ENCODE assay signal across 8 cellular contexts in genomic region chr16:81523387-81524115, GRCh38.
DNase-seq lines count a peak whose midpoint lies in the region; ATAC-seq and TF ChIP-seq lines count a peak whose summit lies in the region.

No MANE protein-coding gene starts in this region.

- H3K4me2 ChIP-seq in OCI-LY7 (ENCODE audit: low read length) = no peak overlapping the region

- no peaks in the 10 kb centered on the region for H3K27me3 ChIP-seq in Caco-2 (replicated peaks; ENCODE audit: control insufficient read depth, insufficient read depth, low read length)

- H3K4me3 Mint-ChIP-seq in Caco-2 (ENCODE audit: unreplicated experiment) = no peak overlapping the region

- CTCF ChIA-PET in Caco-2 (lab: Charles Lee) = no interaction called here
- CTCF ChIA-PET in OCI-LY7 (lab: Charles Lee; ENCODE audit: unreplicated experiment) = no interaction called here

- H3K36me3 Mint-ChIP-seq in Caco-2 (ENCODE audit: insufficient read depth, unreplicated experiment) = peaks cover 40% of the 10 kb centered on the region

- no peaks in the 10 kb centered on the region for H3K27me3 Mint-ChIP-seq in Caco-2 (ENCODE audit: insufficient read depth, unreplicated experiment)

- H3K9me2 ChIP-seq in OCI-LY7 (ENCODE audit: insufficient read depth, low read length) = no peaks in the 10 kb centered on the region

- H3K4me1 Mint-ChIP-seq in Caco-2 (ENCODE audit: low read depth, unreplicated experiment) = peaks cover 20% of the 10 kb centered on the region

- H3K9me3 ChIP-seq in Caco-2 (no peaks in the 10 kb centered on the region), OCI-LY7 (ENCODE audit: low read length) (no peaks in the 10 kb centered on the region)

- intact Hi-C loops in Caco-2 (cut with micrococcal nuclease; ENCODE audit: unreplicated experiment) (no loop called here), OCI-LY7 (cut with micrococcal nuclease; ENCODE audit: unreplicated experiment) (no loop called here)

- peak overlapping the region; percentile 73 for H3K27ac Mint-ChIP-seq in Caco-2 (ENCODE audit: unreplicated experiment)

- BruUV-seq in Caco-2 (replicated peaks; lab: Mats Ljungman, UMichigan) = no TSS peak
- BruUV-seq in OCI-LY7 (replicated peaks; lab: Mats Ljungman, UMichigan) = no TSS peak

- no peaks in the 10 kb centered on the region; the same call in 1 of the 2 replicates for H3K36me3 ChIP-seq in Caco-2 (ENCODE audit: control insufficient read depth, insufficient read depth, low read length)
- no peaks in the 10 kb centered on the region; the same call in 1 of the 2 replicates for H3K36me3 ChIP-seq in OCI-LY7 (ENCODE audit: insufficient read depth, low read length)

- H3K4me1 ChIP-seq in Caco-2 = no peaks in the 10 kb centered on the region; the same call in none of the 2 replicates
- H3K4me1 ChIP-seq in OCI-LY7 (ENCODE audit: insufficient read depth, low read length, poor library complexity, severe bottlenecking) = peaks cover 34% of the 10 kb centered on the region

- peaks cover 24% of the 10 kb centered on the region for H4K20me1 ChIP-seq in OCI-LY7 (ENCODE audit: insufficient read depth, low read length)

- TF ChIP-seq CTCF in Caco-2 (IDR thresholded peaks at IDR 0.05; ENCODE audit: insufficient read depth in 1 of 2, low read depth in 1 of 2, low read length in 1 of 2, severe bottlenecking in 1 of 2, unreplicated experiment in 1 of 2) (no peak), omental fat pad (IDR thresholded peaks at IDR 0.05) (no peak), OCI-LY7 (conservative IDR thresholded peaks at IDR 0.05; ENCODE audit: low read length) (no peak)

- POLR2A ChIA-PET in Caco-2 (lab: Charles Lee) = no interaction called here
- POLR2A ChIA-PET in OCI-LY7 (lab: Charles Lee) = no interaction called here

- no peak overlapping the region for H3K4me3 ChIP-seq in Caco-2 (ENCODE audit: low read depth, low read length)
- H3K4me3 ChIP-seq in OCI-LY7 (ENCODE audit: low read depth, low read length, poor library complexity, severe bottlenecking) = no peak overlapping the region

- H3K27ac ChIP-seq in OCI-LY7 (ENCODE audit: low read depth, low read length, poor library complexity, severe bottlenecking) = no peak overlapping the region

- DNase-seq in Caco-2 (no peak), NCI-H226 (peak; percentile 83), omental fat pad (ENCODE audit: low spot score) (peak; percentile 62), hippocampal formation (lab: John Stamatoyannopoulos, UW) (no peak), OCI-LY7 (ENCODE audit: low spot score) (no peak)
- peak; percentile 11 for DNase-seq in effector CD4-positive, alpha-beta T cell

- H3K9me3 Mint-ChIP-seq in Caco-2 (ENCODE audit: unreplicated experiment) = no peaks in the 10 kb centered on the region

- peaks cover 27% of the 10 kb centered on the region; the same call in 1 of the 2 replicates for H3K79me2 ChIP-seq in OCI-LY7 (ENCODE audit: insufficient read depth, low read depth, low read length)

- no peak overlapping the region for H2AFZ ChIP-seq in OCI-LY7 (ENCODE audit: low read length)

- peak; percentile 38 for ATAC-seq in omental fat pad (ENCODE audit: low FRiP score)
- no peak for ATAC-seq in HG02610 (IDR thresholded peaks at IDR 0.05; ENCODE audit: unreplicated experiment)
- no peak for ATAC-seq in HG03565 (IDR thresholded peaks at IDR 0.05; ENCODE audit: unreplicated experiment)

Comparison
In these comparisons a context has a peak if more than half of its experiments do, and no peak if none do; other contexts are left out.
1. DNase-seq: peak in NCI-H226 (single experiment), effector CD4-positive, alpha-beta T cell (single experiment) and omental fat pad (single experiment); none in Caco-2 (0 of 2), hippocampal formation (0 of 2) and OCI-LY7 (single experiment).